Comparison of ENCODE assay signal across 15 cellular contexts in the genomic region with DNA sequence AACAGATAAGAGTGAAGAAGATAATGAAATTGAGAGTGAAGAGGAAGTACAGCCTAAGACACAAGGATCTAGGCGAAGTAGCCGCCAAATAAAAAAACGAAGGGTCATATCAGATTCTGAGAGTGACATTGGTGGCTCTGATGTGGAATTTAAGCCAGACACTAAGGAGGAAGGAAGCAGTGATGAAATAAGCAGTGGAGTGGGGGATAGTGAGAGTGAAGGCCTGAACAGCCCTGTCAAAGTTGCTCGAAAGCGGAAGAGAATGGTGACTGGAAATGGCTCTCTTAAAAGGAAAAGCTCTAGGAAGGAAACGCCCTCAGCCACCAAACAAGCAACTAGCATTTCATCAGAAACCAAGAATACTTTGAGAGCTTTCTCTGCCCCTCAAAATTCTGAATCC. TPM values are rescaled to one million over a fixed set of nuclear protein-coding genes. Genes with fewer than 3 reads are reported as not detected.
DNase-seq lines count a peak whose midpoint lies in the region; ATAC-seq lines count a peak whose summit lies in the region.
"Had no signal": no experiment of that assay in that cellular context is flagged by ENCODE, and none has a peak within 500 bp of the region (broad histone marks: within the 10 kb centered on the region; RNA-seq: fewer than 3 reads in every experiment).

No MANE protein-coding gene starts in this region.

- no peak for DNase-seq in activated CD4-positive, alpha-beta T cell treated with anti-CD3 and anti-CD28 coated beads, Interleukin-2, amount 10 ng/mL, durations not matched to agents 24 days and 14 days
- DNase-seq in activated CD4-positive, alpha-beta T cell treated with anti-CD3 and anti-CD28 coated beads for 48 hours: no peak
- DNase-seq in Kasumi-1 (lab: John Stamatoyannopoulos, UW): peak; percentile 84 to 86
- DNase-seq in activated T-helper 2 cell treated with anti-CD3 and anti-CD28 coated beads, Interferon-gamma antibody, Interleukin-2, Interleukin-4, amounts not matched to agents 10 μg/mL and 5 μg/mL and 100 μg/mL, durations not matched to agents 14 hours and 24 hours and 36 hours (ENCODE audit: low spot score): no peak
- peak; percentile 60 for DNase-seq in medulla oblongata (ENCODE audit: extremely low spot score)
- DNase-seq in OCI-M2 (lab: John Stamatoyannopoulos, UW; ENCODE audit: unreplicated experiment): no peak
- DNase-seq: activated CD4-positive, alpha-beta T cell treated with anti-CD3 and anti-CD28 coated beads for 4 hours; NCI-H187; NCI-H524 treated with DMSO at 0.1 percent for 48 hours; Peyer's patch; psoas muscle had no signal

- peaks cover 86% of the 10 kb centered on the region for H3K36me3 Mint-ChIP-seq in activated CD4-positive, alpha-beta T cell treated with anti-CD3 and anti-CD28 coated beads, Interleukin-2, amount 10 ng/mL, durations not matched to agents 24 days and 14 days (ENCODE audit: low read depth)
- H3K36me3 Mint-ChIP-seq in activated T-helper 2 cell treated with anti-CD3 and anti-CD28 coated beads, Interferon-gamma antibody, Interleukin-2, Interleukin-4, amounts not matched to agents 10 μg/mL and 5 μg/mL and 100 μg/mL, durations not matched to agents 14 hours and 24 hours and 36 hours (ENCODE audit: low read depth): peaks cover 96% of the 10 kb centered on the region
- H3K36me3 Mint-ChIP-seq in activated T-helper 17 cell treated with anti-CD3 and anti-CD28 coated beads, Interleukin-2, amount 50 U/mL, for 72 hours (ENCODE audit: low read depth): peaks cover 100% of the 10 kb centered on the region

- H3K27me3 Mint-ChIP-seq in activated CD4-positive, alpha-beta T cell treated with anti-CD3 and anti-CD28 coated beads, Interleukin-2, amount 10 ng/mL, durations not matched to agents 24 days and 14 days: no peaks in the 10 kb centered on the region
- no peaks in the 10 kb centered on the region for H3K27me3 Mint-ChIP-seq in activated T-helper 2 cell treated with anti-CD3 and anti-CD28 coated beads, Interferon-gamma antibody, Interleukin-2, Interleukin-4, amounts not matched to agents 10 μg/mL and 5 μg/mL and 100 μg/mL, durations not matched to agents 14 hours and 24 hours and 36 hours (ENCODE audit: low read depth)
- no peaks in the 10 kb centered on the region for H3K27me3 Mint-ChIP-seq in activated T-helper 17 cell treated with anti-CD3 and anti-CD28 coated beads, Interleukin-2, amount 50 U/mL, for 72 hours

- intact Hi-C loops in activated CD4-positive, alpha-beta T cell treated with anti-CD3 and anti-CD28 coated beads, Interleukin-2, amount 10 ng/mL, durations not matched to agents 24 days and 14 days (cut with micrococcal nuclease): no loop called here
- intact Hi-C loops in activated T-helper 2 cell treated with anti-CD3 and anti-CD28 coated beads, Interferon-gamma antibody, Interleukin-2, Interleukin-4, amounts not matched to agents 10 μg/mL and 5 μg/mL and 100 μg/mL, durations not matched to agents 14 hours and 24 hours and 36 hours (cut with micrococcal nuclease): no loop called here

- peak overlapping the region; percentile 8 for H3K27ac Mint-ChIP-seq in activated CD4-positive, alpha-beta T cell treated with anti-CD3 and anti-CD28 coated beads, Interleukin-2, amount 10 ng/mL, durations not matched to agents 24 days and 14 days
- peak overlapping the region; percentile 24 for H3K27ac Mint-ChIP-seq in activated T-helper 2 cell treated with anti-CD3 and anti-CD28 coated beads, Interferon-gamma antibody, Interleukin-2, Interleukin-4, amounts not matched to agents 10 μg/mL and 5 μg/mL and 100 μg/mL, durations not matched to agents 14 hours and 24 hours and 36 hours
- H3K27ac Mint-ChIP-seq in activated T-helper 17 cell treated with anti-CD3 and anti-CD28 coated beads, Interleukin-2, amount 50 U/mL, for 72 hours: no peak overlapping the region
- H3K27ac Mint-ChIP-seq: T-helper 1 cell treated with Interleukin-12 subunit alpha and Interleukin-12 subunit beta and Interleukin-4 antibody, amounts not matched to agents 30 μg/mL and 1 μg/mL, for 36 hours had no signal

- no peak for ATAC-seq in HG03520 (IDR thresholded peaks at IDR 0.05; ENCODE audit: unreplicated experiment)
- no peak for ATAC-seq in activated T-helper 17 cell treated with anti-CD3 and anti-CD28 coated beads, Interleukin-2, amount 50 U/mL, for 72 hours (replicated peaks)
- ATAC-seq: esophagus mucosa, psoas muscle had no signal

- H3K9me3 Mint-ChIP-seq in activated CD4-positive, alpha-beta T cell treated with anti-CD3 and anti-CD28 coated beads, Interleukin-2, amount 10 ng/mL, durations not matched to agents 24 days and 14 days: peaks cover 7% of the 10 kb centered on the region
- H3K9me3 Mint-ChIP-seq in activated T-helper 2 cell treated with anti-CD3 and anti-CD28 coated beads, Interferon-gamma antibody, Interleukin-2, Interleukin-4, amounts not matched to agents 10 μg/mL and 5 μg/mL and 100 μg/mL, durations not matched to agents 14 hours and 24 hours and 36 hours: peaks cover 8% of the 10 kb centered on the region
- no peaks in the 10 kb centered on the region for H3K9me3 Mint-ChIP-seq in activated T-helper 17 cell treated with anti-CD3 and anti-CD28 coated beads, Interleukin-2, amount 50 U/mL, for 72 hours

- no peak overlapping the region for H3K4me3 Mint-ChIP-seq in activated CD4-positive, alpha-beta T cell treated with anti-CD3 and anti-CD28 coated beads, Interleukin-2, amount 10 ng/mL, durations not matched to agents 24 days and 14 days
- no peak overlapping the region for H3K4me3 Mint-ChIP-seq in activated T-helper 2 cell treated with anti-CD3 and anti-CD28 coated beads, Interferon-gamma antibody, Interleukin-2, Interleukin-4, amounts not matched to agents 10 μg/mL and 5 μg/mL and 100 μg/mL, durations not matched to agents 14 hours and 24 hours and 36 hours (ENCODE audit: low read depth)
- no peak overlapping the region for H3K4me3 Mint-ChIP-seq in activated T-helper 17 cell treated with anti-CD3 and anti-CD28 coated beads, Interleukin-2, amount 50 U/mL, for 72 hours
- H3K4me3 Mint-ChIP-seq: T-helper 1 cell treated with Interleukin-12 subunit alpha and Interleukin-12 subunit beta and Interleukin-4 antibody, amounts not matched to agents 30 μg/mL and 1 μg/mL, for 36 hours had no signal

- H3K4me1 Mint-ChIP-seq in activated CD4-positive, alpha-beta T cell treated with anti-CD3 and anti-CD28 coated beads, Interleukin-2, amount 10 ng/mL, durations not matched to agents 24 days and 14 days: peaks cover 8% of the 10 kb centered on the region
- H3K4me1 Mint-ChIP-seq in activated T-helper 2 cell treated with anti-CD3 and anti-CD28 coated beads, Interferon-gamma antibody, Interleukin-2, Interleukin-4, amounts not matched to agents 10 μg/mL and 5 μg/mL and 100 μg/mL, durations not matched to agents 14 hours and 24 hours and 36 hours (ENCODE audit: low read depth): no peaks in the 10 kb centered on the region
- peaks cover 5% of the 10 kb centered on the region for H3K4me1 Mint-ChIP-seq in activated T-helper 17 cell treated with anti-CD3 and anti-CD28 coated beads, Interleukin-2, amount 50 U/mL, for 72 hours

RNA-seq across cellular contexts. Expression of gene MSH6, which starts 15.7 kb away (rescaled TPM):
- 148 and 153 TPM in 2 replicates for total RNA-seq in activated CD4-positive, alpha-beta T cell treated with anti-CD3 and anti-CD28 coated beads, Interleukin-2, amount 10 ng/mL, durations not matched to agents 24 days and 14 days
- total RNA-seq in activated T-helper 2 cell treated with anti-CD3 and anti-CD28 coated beads, Interferon-gamma antibody, Interleukin-2, Interleukin-4, amounts not matched to agents 10 μg/mL and 5 μg/mL and 100 μg/mL, durations not matched to agents 14 hours and 24 hours and 36 hours: 119 and 132 TPM in 2 replicates
- 100 to 1,000 TPM in 1 of 2 donors, 10 to 100 TPM in 1; 88.9 to 121 TPM for total RNA-seq in activated T-helper 17 cell treated with anti-CD3 and anti-CD28 coated beads, Interleukin-2, amount 50 U/mL, for 72 hours

Comparison
In these comparisons a context has a peak if more than half of its experiments do, and no peak if none do; other contexts are left out.
1. DNase-seq: peak in Kasumi-1 (2 of 2) and medulla oblongata (single experiment); none in activated CD4-positive, alpha-beta T cell treated with anti-CD3 and anti-CD28 coated beads, Interleukin-2, amount 10 ng/mL, durations not matched to agents 24 days and 14 days (single experiment), activated CD4-positive, alpha-beta T cell treated with anti-CD3 and anti-CD28 coated beads for 48 hours (single experiment), activated T-helper 2 cell treated with anti-CD3 and anti-CD28 coated beads, Interferon-gamma antibody, Interleukin-2, Interleukin-4, amounts not matched to agents 10 μg/mL and 5 μg/mL and 100 μg/mL, durations not matched to agents 14 hours and 24 hours and 36 hours (single experiment) and OCI-M2 (single experiment).